Comparison of ENCODE assay signal across 22 cellular contexts in genomic region chr18:55953326-55953725, GRCh38.
"Had no signal": no experiment of that assay in that cellular context is flagged by ENCODE, and none has a peak within 500 bp of the region (broad histone marks: within the 10 kb centered on the region; RNA-seq: fewer than 3 reads in every experiment).

No MANE protein-coding gene starts in this region.

- H3K9me3 ChIP-seq: neutrophil, pancreas, sigmoid colon, stomach, thyroid gland, vagina had no signal

- H3K4me3 ChIP-seq: coronary artery, lung, mucosa of descending colon, pancreas, sigmoid colon, stomach, thyroid gland, vagina had no signal

- ATAC-seq: mucosa of descending colon; natural killer cell treated with Interleukin-12 subunit alpha and Interleukin-12 subunit beta and Interleukin-15 and Interleukin-18, amount 100 ng/mL, for 72 hours; pancreas; stimulated activated effector memory CD8-positive, alpha-beta T cell treated with anti-CD3 and anti-CD28 coated beads, Interleukin-12 subunit alpha, Interleukin-12 subunit beta, amount 100 ng/mL, for 72 hours had no signal

- H3K36me3 ChIP-seq: neutrophil, pancreas, sigmoid colon, stomach, thyroid gland, vagina had no signal

- H3K27ac ChIP-seq: coronary artery, neutrophil, pancreas, sigmoid colon, stomach, thyroid gland, vagina had no signal

- H3K27me3 ChIP-seq: neutrophil, pancreas, sigmoid colon, stomach, thyroid gland, vagina had no signal

- DNase-seq: dermis blood vessel endothelial cell; hypothalamus; immature natural killer cell; islet precursor cell; kidney glomerular epithelial cell; mucosa of descending colon; naive B cell; pancreas; retina; sigmoid colon; stimulated activated CD4-positive, alpha-beta T cell treated with anti-CD3 and anti-CD28 coated beads, Interleukin-2, amount 100 ng/mL, for 24 hours; stimulated activated CD4-positive, alpha-beta T cell treated with anti-CD3 and anti-CD28 coated beads, Interleukin-4, amount 100 ng/mL, for 24 hours; stimulated activated naive CD4-positive, alpha-beta T cell treated with Interleukin-2 at 50 U/mL for 16 hours; stomach; thyroid gland; trophoblast cell had no signal

- H3K4me1 ChIP-seq: pancreas, sigmoid colon, stomach, thyroid gland, vagina had no signal
